9 cellular contexts compared by ENCODE assay signal in the genomic region with DNA sequence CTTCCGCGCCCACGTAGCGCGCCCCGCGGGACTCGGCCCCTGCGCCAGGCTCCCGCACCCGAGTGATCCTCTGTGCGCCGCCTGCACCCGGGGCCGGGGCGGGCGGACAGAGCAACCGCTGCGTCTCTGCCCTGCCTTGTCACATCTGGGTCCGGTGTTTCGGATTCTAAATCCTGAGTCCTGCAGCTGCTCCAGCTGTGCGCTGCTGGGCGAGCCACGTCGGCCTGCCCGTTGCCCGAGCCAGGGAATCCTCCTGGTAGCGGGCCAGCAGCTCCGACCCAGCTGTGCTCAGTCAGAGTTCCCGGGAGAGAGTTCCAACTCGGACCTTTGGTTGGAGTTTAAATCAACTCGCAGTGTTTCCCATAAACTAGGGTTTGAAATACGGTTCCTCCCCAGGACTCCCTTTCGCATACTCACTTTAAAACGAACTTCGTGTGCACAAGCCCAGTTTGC. TPM values are rescaled to one million over a fixed set of nuclear protein-coding genes. Genes with fewer than 3 reads are reported as not detected.
DNase-seq lines count a peak whose midpoint lies in the region; TF ChIP-seq lines count a peak whose summit lies in the region.
"Had no signal": no experiment of that assay in that cellular context is flagged by ENCODE, and none has a peak within 500 bp of the region (broad histone marks: within the 10 kb centered on the region; RNA-seq: fewer than 3 reads in every experiment).

No MANE protein-coding gene starts in this region.

- peaks cover 8% of the 10 kb centered on the region for H3K4me1 Mint-ChIP-seq in activated T-cell treated with anti-CD3 and anti-CD28 coated beads, Interleukin-2, amount 50 U/mL, for 24 hours (ENCODE audit: low read depth)
- H3K4me1 Mint-ChIP-seq in type B pancreatic cell (ENCODE audit: unreplicated experiment), result peaks cover 31% of the 10 kb centered on the region

- H3K27me3 Mint-ChIP-seq in activated T-cell treated with anti-CD3 and anti-CD28 coated beads, Interleukin-2, amount 50 U/mL, for 24 hours, result peaks cover 58% of the 10 kb centered on the region
- peaks cover 63% of the 10 kb centered on the region for H3K27me3 Mint-ChIP-seq in type B pancreatic cell

- no peaks in the 10 kb centered on the region for H3K36me3 Mint-ChIP-seq in activated T-cell treated with anti-CD3 and anti-CD28 coated beads, Interleukin-2, amount 50 U/mL, for 24 hours (ENCODE audit: low read depth)
- no peaks in the 10 kb centered on the region for H3K36me3 Mint-ChIP-seq in type B pancreatic cell

- TF ChIP-seq POLR2A in lower leg skin (IDR thresholded peaks at IDR 0.05), result no peak

- peak overlapping the region; percentile 40 for H3K27ac Mint-ChIP-seq in activated T-cell treated with anti-CD3 and anti-CD28 coated beads, Interleukin-2, amount 50 U/mL, for 24 hours
- H3K27ac Mint-ChIP-seq in type B pancreatic cell, result peak overlapping the region; percentile 70

- no peaks in the 10 kb centered on the region for H3K9me3 ChIP-seq in ectodermal cell (ENCODE audit: control insufficient read depth, low read length)

- no peak overlapping the region for H3K27ac ChIP-seq in ectodermal cell (ENCODE audit: insufficient read depth, low read depth, low read length, poor library complexity, severe bottlenecking)

- H3K4me1 ChIP-seq in ectodermal cell (ENCODE audit: control insufficient read depth, insufficient read depth, low read length), result peaks cover 13% of the 10 kb centered on the region

- H3K36me3 ChIP-seq in ectodermal cell (ENCODE audit: control insufficient read depth, insufficient read depth, low read length), result no peaks in the 10 kb centered on the region

- intact Hi-C loops in lower leg skin (cut with DNase I; ENCODE audit: low total_unique reads), result no loop called here

- TF ChIP-seq CTCF in lower leg skin (IDR thresholded peaks at IDR 0.05) (no peak), type B pancreatic cell (conservative IDR thresholded peaks at IDR 0.05) (no peak)

- peaks cover 80% of the 10 kb centered on the region for H3K27me3 ChIP-seq in ectodermal cell (ENCODE audit: control insufficient read depth, insufficient read depth, low read length, poor library complexity, severe bottlenecking)

- WGBS in ectodermal cell, 2 experiments, result 0 to 1% methylated on average over 36 of the region's 36 CpGs
- WGBS in lower leg skin, 2 donors, result 0% methylated on average over 16 to 36 of the region's 36 CpGs

- H3K9me3 Mint-ChIP-seq in activated T-cell treated with anti-CD3 and anti-CD28 coated beads, Interleukin-2, amount 50 U/mL, for 24 hours, result no peaks in the 10 kb centered on the region
- H3K9me3 Mint-ChIP-seq in type B pancreatic cell, result no peaks in the 10 kb centered on the region

- H3K4me3 ChIP-seq in ectodermal cell (ENCODE audit: insufficient read depth, low read depth, low read length), result peak overlapping the region; percentile 59
- H3K4me3 ChIP-seq in lower leg skin (ENCODE audit: low read depth, poor library complexity, severe bottlenecking), result peak overlapping the region; percentile 42

- no peak overlapping the region for H3K4me3 Mint-ChIP-seq in activated T-cell treated with anti-CD3 and anti-CD28 coated beads, Interleukin-2, amount 50 U/mL, for 24 hours
- H3K4me3 Mint-ChIP-seq in type B pancreatic cell, result peak overlapping the region; percentile 91

- DNase-seq in activated T-cell treated with anti-CD3 and anti-CD28 coated beads, Interleukin-2, amount 50 U/mL, for 24 hours, result no peak
- DNase-seq in activated T-cell treated with anti-CD3 and anti-CD28 coated beads for 4 hours, result no peak
- peak in 1 of 2 donors; percentile 81 for DNase-seq in lower leg skin (ENCODE audit: low spot score in 2 of 2)
- DNase-seq in type B pancreatic cell (ENCODE audit: extremely low spot score, unreplicated experiment), result peak; percentile 70
- DNase-seq in HuH-7.5 (ENCODE audit: low spot score), result no peak
- no peak for DNase-seq in CD1c-positive myeloid dendritic cell (ENCODE audit: extremely low spot score)
- no peak for DNase-seq in mesenteric fat pad (ENCODE audit: low spot score)

RNA-seq across cellular contexts. Expression of gene PDE10A, which starts 0.3 kb away (rescaled TPM):
- 4.8 TPM for polyA plus RNA-seq in ectodermal cell (2013, experiment 1 of 4)
- polyA plus RNA-seq in ectodermal cell (2013, experiment 2 of 4), result 6.1 TPM
- polyA plus RNA-seq in ectodermal cell (2013, experiment 3 of 4), result 6.2 TPM
- polyA plus RNA-seq in ectodermal cell (2013, experiment 4 of 4), result 7.9 TPM
- total RNA-seq in lower leg skin, result 1 to 10 TPM in 2 of 4 donors, under 1 TPM in 2; 0.54 to 4.4 (median 0.98) TPM
- 6.6 and 10.8 TPM in 2 replicates for total RNA-seq in type B pancreatic cell (ENCODE audit: low replicate concordance)
- total RNA-seq in mesenteric fat pad, result 15.6 TPM
- total RNA-seq: activated CD8-positive, alpha-beta memory T cell treated with anti-CD3 and anti-CD28 coated beads for 36 hours had no signal
